Comparison of ENCODE assay signal across 1 cellular context in the genomic region with DNA sequence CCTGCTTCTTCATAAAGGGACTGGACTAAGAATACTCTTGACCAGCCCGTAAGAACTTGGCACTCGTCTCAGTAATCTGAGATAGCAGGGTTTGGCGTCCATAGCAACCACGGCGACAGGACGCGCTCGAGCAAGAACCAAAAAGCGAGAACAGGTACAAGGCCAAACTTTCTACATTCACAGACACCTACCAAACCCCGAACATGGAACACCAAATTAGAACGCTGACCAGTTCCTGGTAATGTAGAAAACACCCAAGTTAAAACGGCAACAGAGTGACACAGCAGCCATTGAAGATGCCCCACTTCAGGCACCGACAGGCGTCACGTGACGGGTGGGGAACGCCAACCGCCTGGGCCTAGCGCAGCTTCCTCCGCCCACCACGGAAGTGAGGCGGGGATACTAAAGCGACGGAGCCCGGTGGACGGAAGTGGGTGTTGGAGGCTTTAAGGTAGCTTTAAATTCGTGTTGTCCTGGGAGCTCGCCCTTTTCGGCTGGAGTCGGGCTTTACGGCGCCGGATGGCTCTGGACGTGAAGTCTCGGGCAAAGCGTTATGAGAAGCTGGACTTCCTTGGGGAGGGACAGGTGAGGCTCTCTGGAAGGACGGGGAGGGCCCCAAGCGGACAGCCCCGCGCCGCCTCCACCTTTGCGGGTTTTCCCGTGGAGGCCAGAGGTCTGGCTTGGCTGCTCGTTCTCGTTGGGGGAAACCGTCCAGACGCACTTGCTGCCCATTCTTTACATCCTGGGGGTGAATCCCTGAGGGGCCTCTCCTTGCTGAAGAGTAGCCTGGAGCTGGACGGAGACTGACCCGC.
TF ChIP-seq lines count a peak whose summit lies in the region.

A gene (plus strand): TSS at position 430 of the 812 bp plus-strand sequence. CDS start 90 bp downstream, at position 520.

TF ChIP-seq in SK-N-SH, 30 proteins besides CTCF, POLR2A, EP300 and RAD21 (continued from another document):
- TF ChIP-seq, protein P1, sequence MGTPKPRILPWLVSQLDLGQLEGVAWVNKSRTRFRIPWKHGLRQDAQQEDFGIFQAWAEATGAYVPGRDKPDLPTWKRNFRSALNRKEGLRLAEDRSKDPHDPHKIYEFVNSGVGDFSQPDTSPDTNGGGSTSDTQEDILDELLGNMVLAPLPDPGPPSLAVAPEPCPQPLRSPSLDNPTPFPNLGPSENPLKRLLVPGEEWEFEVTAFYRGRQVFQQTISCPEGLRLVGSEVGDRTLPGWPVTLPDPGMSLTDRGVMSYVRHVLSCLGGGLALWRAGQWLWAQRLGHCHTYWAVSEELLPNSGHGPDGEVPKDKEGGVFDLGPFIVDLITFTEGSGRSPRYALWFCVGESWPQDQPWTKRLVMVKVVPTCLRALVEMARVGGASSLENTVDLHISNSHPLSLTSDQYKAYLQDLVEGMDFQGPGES (IDR thresholded peaks at IDR 0.05; ENCODE audit: low read depth, low read length), result no peak
- no peak for TF ChIP-seq RFX5 (IDR thresholded peaks at IDR 0.05; ENCODE audit: low read length)
- TF ChIP-seq, protein P2, sequence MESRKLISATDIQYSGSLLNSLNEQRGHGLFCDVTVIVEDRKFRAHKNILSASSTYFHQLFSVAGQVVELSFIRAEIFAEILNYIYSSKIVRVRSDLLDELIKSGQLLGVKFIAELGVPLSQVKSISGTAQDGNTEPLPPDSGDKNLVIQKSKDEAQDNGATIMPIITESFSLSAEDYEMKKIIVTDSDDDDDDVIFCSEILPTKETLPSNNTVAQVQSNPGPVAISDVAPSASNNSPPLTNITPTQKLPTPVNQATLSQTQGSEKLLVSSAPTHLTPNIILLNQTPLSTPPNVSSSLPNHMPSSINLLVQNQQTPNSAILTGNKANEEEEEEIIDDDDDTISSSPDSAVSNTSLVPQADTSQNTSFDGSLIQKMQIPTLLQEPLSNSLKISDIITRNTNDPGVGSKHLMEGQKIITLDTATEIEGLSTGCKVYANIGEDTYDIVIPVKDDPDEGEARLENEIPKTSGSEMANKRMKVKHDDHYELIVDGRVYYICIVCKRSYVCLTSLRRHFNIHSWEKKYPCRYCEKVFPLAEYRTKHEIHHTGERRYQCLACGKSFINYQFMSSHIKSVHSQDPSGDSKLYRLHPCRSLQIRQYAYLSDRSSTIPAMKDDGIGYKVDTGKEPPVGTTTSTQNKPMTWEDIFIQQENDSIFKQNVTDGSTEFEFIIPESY (IDR thresholded peaks at IDR 0.05; ENCODE audit: borderline replicate concordance, low read depth), result no peak
- peak; percentile 87 for TF ChIP-seq YY1 (IDR thresholded peaks at IDR 0.05; ENCODE audit: low read depth)
- TF ChIP-seq GATA2 (CRISPR knock-in tag; IDR thresholded peaks at IDR 0.05), result no peak
- TF ChIP-seq POLR2AphosphoS5 (IDR thresholded peaks at IDR 0.05; ENCODE audit: low read depth, low read length), result peak; percentile 90
- TF ChIP-seq FOXJ3 (CRISPR knock-in tag; IDR thresholded peaks at IDR 0.05), result no peak
- TF ChIP-seq RXRA (IDR thresholded peaks at IDR 0.05; ENCODE audit: borderline replicate concordance, low read depth), result no peak
- no peak for TF ChIP-seq RCOR1 (IDR thresholded peaks at IDR 0.05; ENCODE audit: low read length)
- TF ChIP-seq TEAD4 (IDR thresholded peaks at IDR 0.05; ENCODE audit: borderline replicate concordance, insufficient read depth), result no peak
- TF ChIP-seq JUND (IDR thresholded peaks at IDR 0.05), result no peak
- TF ChIP-seq MXI1 (IDR thresholded peaks at IDR 0.05; ENCODE audit: low read depth, low read length), result peak; percentile 93
- TF ChIP-seq, protein P3, sequence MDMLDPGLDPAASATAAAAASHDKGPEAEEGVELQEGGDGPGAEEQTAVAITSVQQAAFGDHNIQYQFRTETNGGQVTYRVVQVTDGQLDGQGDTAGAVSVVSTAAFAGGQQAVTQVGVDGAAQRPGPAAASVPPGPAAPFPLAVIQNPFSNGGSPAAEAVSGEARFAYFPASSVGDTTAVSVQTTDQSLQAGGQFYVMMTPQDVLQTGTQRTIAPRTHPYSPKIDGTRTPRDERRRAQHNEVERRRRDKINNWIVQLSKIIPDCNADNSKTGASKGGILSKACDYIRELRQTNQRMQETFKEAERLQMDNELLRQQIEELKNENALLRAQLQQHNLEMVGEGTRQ (IDR thresholded peaks at IDR 0.05; ENCODE audit: borderline replicate concordance, low read depth, low read length), result peak; percentile 94
